Comparison of ENCODE assay signal across 8 cellular contexts in the genomic region with DNA sequence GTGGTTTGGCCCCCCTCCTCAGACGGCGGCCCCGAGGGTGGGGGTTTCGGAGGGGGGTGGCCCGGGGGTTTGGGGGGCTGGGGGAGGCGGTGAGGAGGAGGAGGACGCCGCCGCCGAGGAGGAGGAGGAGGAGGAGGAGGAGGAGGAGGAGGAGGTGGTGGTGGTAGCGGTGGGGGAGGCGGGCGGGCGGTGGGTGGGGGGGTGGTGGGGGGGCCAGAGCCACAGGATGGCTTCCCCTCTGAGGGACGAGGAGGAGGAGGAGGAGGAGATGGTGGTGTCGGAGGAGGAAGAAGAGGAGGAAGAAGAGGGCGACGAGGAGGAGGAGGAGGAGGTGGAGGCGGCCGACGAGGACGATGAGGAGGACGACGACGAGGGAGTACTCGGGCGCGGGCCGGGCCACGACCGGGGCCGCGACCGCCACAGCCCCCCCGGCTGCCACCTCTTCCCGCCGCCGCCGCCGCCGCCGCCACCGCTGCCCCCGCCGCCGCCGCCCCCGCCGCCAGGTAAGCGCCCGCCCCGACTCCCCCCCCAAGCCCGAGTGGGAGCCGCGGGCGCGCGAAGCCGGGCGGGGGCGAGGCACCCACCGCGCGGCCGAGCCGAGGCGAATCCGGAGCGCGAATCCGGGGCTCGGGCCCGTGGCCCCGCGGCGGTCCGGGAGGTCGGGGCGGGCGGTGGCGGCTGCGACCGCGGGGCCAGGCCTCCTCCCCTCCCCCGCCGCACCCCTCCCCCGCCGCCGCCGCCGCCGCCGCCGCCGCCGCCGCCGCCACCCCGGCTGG. TPM values are rescaled to one million over a fixed set of nuclear protein-coding genes. Genes with fewer than 3 reads are reported as not detected.
DNase-seq lines count a peak whose midpoint lies in the region; TF ChIP-seq lines count a peak whose summit lies in the region.

No MANE protein-coding gene starts in this region.

- DNase-seq in EH (ENCODE audit: low read depth) = peak; percentile 21
- peak; percentile 18 for DNase-seq in activated T-helper 2 cell treated with anti-CD3 and anti-CD28 coated beads, Interferon-gamma antibody, Interleukin-2, Interleukin-4, amounts not matched to agents 10 μg/mL and 5 μg/mL and 100 μg/mL, durations not matched to agents 14 hours and 24 hours and 36 hours (ENCODE audit: low spot score)
- DNase-seq in left ventricle myocardium inferior = no peak
- DNase-seq in smooth muscle cell (lab: John Stamatoyannopoulos, UW; ENCODE audit: unreplicated experiment) = no peak
- no peak for DNase-seq in GM19240 (ENCODE audit: insufficient read length, low spot score)
- no peak for DNase-seq in GM19238 (ENCODE audit: insufficient read length, low spot score)
- no peak for DNase-seq in cortex of kidney (lab: John Stamatoyannopoulos, UW)

- peaks cover 22% of the 10 kb centered on the region for H3F3A ChIP-seq in Loucy (ENCODE audit: low read depth)
- peaks cover 17% of the 10 kb centered on the region for H3F3A ChIP-seq in smooth muscle cell (ENCODE audit: low read depth)

- no peaks in the 10 kb centered on the region for H3K27me3 Mint-ChIP-seq in activated T-helper 2 cell treated with anti-CD3 and anti-CD28 coated beads, Interferon-gamma antibody, Interleukin-2, Interleukin-4, amounts not matched to agents 10 μg/mL and 5 μg/mL and 100 μg/mL, durations not matched to agents 14 hours and 24 hours and 36 hours (ENCODE audit: low read depth)

- H3K4me1 ChIP-seq in Loucy (ENCODE audit: insufficient read depth, low read length, poor library complexity, severe bottlenecking) (peaks cover 62% of the 10 kb centered on the region), left ventricle myocardium inferior (peaks cover 67% of the 10 kb centered on the region), smooth muscle cell (ENCODE audit: low read depth) (peaks cover 48% of the 10 kb centered on the region)

- peaks cover 79% of the 10 kb centered on the region for H3K79me2 ChIP-seq in Loucy (ENCODE audit: insufficient read depth, low read length)
- peaks cover 11% of the 10 kb centered on the region for H3K79me2 ChIP-seq in smooth muscle cell (ENCODE audit: low read depth)

- H3K9me3 Mint-ChIP-seq in activated T-helper 2 cell treated with anti-CD3 and anti-CD28 coated beads, Interferon-gamma antibody, Interleukin-2, Interleukin-4, amounts not matched to agents 10 μg/mL and 5 μg/mL and 100 μg/mL, durations not matched to agents 14 hours and 24 hours and 36 hours = no peaks in the 10 kb centered on the region

- H2AFZ ChIP-seq in Loucy (ENCODE audit: low read length) = no peak overlapping the region
- no peak overlapping the region for H2AFZ ChIP-seq in smooth muscle cell (ENCODE audit: low read depth)

- H3K27ac ChIP-seq in left ventricle myocardium inferior (replicated peaks) = peak overlapping the region; percentile 98
- no peak overlapping the region for H3K27ac ChIP-seq in smooth muscle cell (ENCODE audit: low read depth)

- intact Hi-C loops in activated T-helper 2 cell treated with anti-CD3 and anti-CD28 coated beads, Interferon-gamma antibody, Interleukin-2, Interleukin-4, amounts not matched to agents 10 μg/mL and 5 μg/mL and 100 μg/mL, durations not matched to agents 14 hours and 24 hours and 36 hours (cut with micrococcal nuclease) = loop anchor here (10.0 kb wide), 1 partner anchor 240 kb away; the partner anchor contains the start of gene HES7
- intact Hi-C loops in left ventricle myocardium inferior (cut with micrococcal nuclease) = no loop called here

- no peaks in the 10 kb centered on the region for H3K9me3 ChIP-seq in Loucy (ENCODE audit: insufficient read depth, low read depth, low read length)
- H3K9me3 ChIP-seq in left ventricle myocardium inferior (replicated peaks) = no peaks in the 10 kb centered on the region
- no peaks in the 10 kb centered on the region for H3K9me3 ChIP-seq in smooth muscle cell (replicated peaks; ENCODE audit: low read depth)

- H3K9ac ChIP-seq in Loucy (ENCODE audit: low read depth, low read length, poor library complexity, severe bottlenecking) (peak overlapping the region; percentile 98), smooth muscle cell (ENCODE audit: low read depth) (peak overlapping the region; percentile 31)

- H3K4me2 ChIP-seq in Loucy (ENCODE audit: low read depth, low read length, poor library complexity, severe bottlenecking) (no peak overlapping the region), smooth muscle cell (peak overlapping the region; percentile 82)

- H4K20me1 ChIP-seq in Loucy (ENCODE audit: insufficient read depth, low read length, poor library complexity, severe bottlenecking) = peaks cover 21% of the 10 kb centered on the region
- H4K20me1 ChIP-seq in smooth muscle cell (ENCODE audit: low read depth) = no peaks in the 10 kb centered on the region

- H3K4me1 Mint-ChIP-seq in activated T-helper 2 cell treated with anti-CD3 and anti-CD28 coated beads, Interferon-gamma antibody, Interleukin-2, Interleukin-4, amounts not matched to agents 10 μg/mL and 5 μg/mL and 100 μg/mL, durations not matched to agents 14 hours and 24 hours and 36 hours (ENCODE audit: low read depth) = peaks cover 5% of the 10 kb centered on the region

- H3K9me2 ChIP-seq in Loucy (replicated peaks; ENCODE audit: low read depth, low read length) = no peaks in the 10 kb centered on the region

- peak overlapping the region; percentile 73 for H3K4me3 Mint-ChIP-seq in activated T-helper 2 cell treated with anti-CD3 and anti-CD28 coated beads, Interferon-gamma antibody, Interleukin-2, Interleukin-4, amounts not matched to agents 10 μg/mL and 5 μg/mL and 100 μg/mL, durations not matched to agents 14 hours and 24 hours and 36 hours (ENCODE audit: low read depth)

- no peaks in the 10 kb centered on the region for H3K27me3 ChIP-seq in Loucy (ENCODE audit: insufficient read depth, low read length, poor library complexity, severe bottlenecking)
- no peaks in the 10 kb centered on the region for H3K27me3 ChIP-seq in left ventricle myocardium inferior (ENCODE audit: low read depth)
- no peaks in the 10 kb centered on the region for H3K27me3 ChIP-seq in smooth muscle cell (ENCODE audit: low read depth)

- H3K36me3 Mint-ChIP-seq in activated T-helper 2 cell treated with anti-CD3 and anti-CD28 coated beads, Interferon-gamma antibody, Interleukin-2, Interleukin-4, amounts not matched to agents 10 μg/mL and 5 μg/mL and 100 μg/mL, durations not matched to agents 14 hours and 24 hours and 36 hours (ENCODE audit: low read depth) = peaks cover 15% of the 10 kb centered on the region

- TF ChIP-seq CTCF in Loucy (conservative IDR thresholded peaks at IDR 0.05; ENCODE audit: low read length) (no peak), left ventricle myocardium inferior (IDR thresholded peaks at IDR 0.05; ENCODE audit: borderline replicate concordance) (no peak), smooth muscle cell (IDR thresholded peaks at IDR 0.05; ENCODE audit: borderline replicate concordance, insufficient read depth, poor library complexity, severe bottlenecking) (no peak)

- H3K4me3 ChIP-seq in Loucy (ENCODE audit: low read length, poor library complexity, severe bottlenecking) (peak overlapping the region; percentile 89), left ventricle myocardium inferior (peak overlapping the region; percentile 88), smooth muscle cell (peak overlapping the region; percentile 87)

- no CpG with 5 or more reads among the region's 99 CpGs for WGBS in smooth muscle cell (ENCODE audit: low lambda C conversion rate)

- H3K36me3 ChIP-seq in Loucy (ENCODE audit: insufficient read depth, low read length) (peaks cover 5% of the 10 kb centered on the region; the same call in 1 of the 2 replicates), left ventricle myocardium inferior (peaks cover 12% of the 10 kb centered on the region), smooth muscle cell (ENCODE audit: low read depth) (no peaks in the 10 kb centered on the region)

- H3K27ac Mint-ChIP-seq in activated T-helper 2 cell treated with anti-CD3 and anti-CD28 coated beads, Interferon-gamma antibody, Interleukin-2, Interleukin-4, amounts not matched to agents 10 μg/mL and 5 μg/mL and 100 μg/mL, durations not matched to agents 14 hours and 24 hours and 36 hours = peak overlapping the region; percentile 79

RNA-seq across cellular contexts. Expression of gene CHD3, which starts 3.8 kb away (rescaled TPM):
- total RNA-seq in activated T-helper 2 cell treated with anti-CD3 and anti-CD28 coated beads, Interferon-gamma antibody, Interleukin-2, Interleukin-4, amounts not matched to agents 10 μg/mL and 5 μg/mL and 100 μg/mL, durations not matched to agents 14 hours and 24 hours and 36 hours = 158 and 164 TPM in 2 replicates
- 15.6 TPM for total RNA-seq in left ventricle myocardium inferior
- 28.5 and 34.9 TPM in 2 replicates for total RNA-seq in smooth muscle cell
- 16.3 and 23.5 TPM in 2 replicates for polyA plus RNA-seq in smooth muscle cell

RNA-seq across cellular contexts. Expression of gene CYB5D1, which starts 27.0 kb away (rescaled TPM):
- 8.8 and 10.5 TPM in 2 replicates for total RNA-seq in activated T-helper 2 cell treated with anti-CD3 and anti-CD28 coated beads, Interferon-gamma antibody, Interleukin-2, Interleukin-4, amounts not matched to agents 10 μg/mL and 5 μg/mL and 100 μg/mL, durations not matched to agents 14 hours and 24 hours and 36 hours
- total RNA-seq in left ventricle myocardium inferior (17.8 TPM), smooth muscle cell (8.6 and 9.3 TPM in 2 replicates)
- 6.6 and 7.9 TPM in 2 replicates for polyA plus RNA-seq in smooth muscle cell

RNA-seq across cellular contexts. Expression of gene NAA38, which starts 27.4 kb away (rescaled TPM):
- 52.6 and 53.0 TPM in 2 replicates for total RNA-seq in activated T-helper 2 cell treated with anti-CD3 and anti-CD28 coated beads, Interferon-gamma antibody, Interleukin-2, Interleukin-4, amounts not matched to agents 10 μg/mL and 5 μg/mL and 100 μg/mL, durations not matched to agents 14 hours and 24 hours and 36 hours
- total RNA-seq in left ventricle myocardium inferior (89.8 TPM), smooth muscle cell (30.6 and 76.4 TPM in 2 replicates)
- 86.1 and 99.4 TPM in 2 replicates for polyA plus RNA-seq in smooth muscle cell

RNA-seq across cellular contexts. Expression of gene TMEM88, which starts 29.9 kb away (rescaled TPM):
- 4.1 and 6.1 TPM in 2 replicates for total RNA-seq in activated T-helper 2 cell treated with anti-CD3 and anti-CD28 coated beads, Interferon-gamma antibody, Interleukin-2, Interleukin-4, amounts not matched to agents 10 μg/mL and 5 μg/mL and 100 μg/mL, durations not matched to agents 14 hours and 24 hours and 36 hours
- total RNA-seq in left ventricle myocardium inferior = 26.4 TPM
- 5.1 and 8.6 TPM in 2 replicates for total RNA-seq in smooth muscle cell
- 12.7 and 16.1 TPM in 2 replicates for polyA plus RNA-seq in smooth muscle cell

RNA-seq across cellular contexts. Expression of gene RNF227, which starts 31.3 kb away (rescaled TPM):
- 4.8 and 5.0 TPM in 2 replicates for total RNA-seq in activated T-helper 2 cell treated with anti-CD3 and anti-CD28 coated beads, Interferon-gamma antibody, Interleukin-2, Interleukin-4, amounts not matched to agents 10 μg/mL and 5 μg/mL and 100 μg/mL, durations not matched to agents 14 hours and 24 hours and 36 hours
- 1.0 TPM for total RNA-seq in left ventricle myocardium inferior
- total RNA-seq in smooth muscle cell = 3.4 and 5.4 TPM in 2 replicates
- 3.5 and 5.1 TPM in 2 replicates for polyA plus RNA-seq in smooth muscle cell

Comparison
In these comparisons a context has a peak if more than half of its experiments do, and no peak if none do; other contexts are left out.
1. DNase-seq: peak in EH (single experiment) and activated T-helper 2 cell treated with anti-CD3 and anti-CD28 coated beads, Interferon-gamma antibody, Interleukin-2, Interleukin-4, amounts not matched to agents 10 μg/mL and 5 μg/mL and 100 μg/mL, durations not matched to agents 14 hours and 24 hours and 36 hours (single experiment); none in left ventricle myocardium inferior (single experiment), smooth muscle cell (single experiment), GM19240 (single experiment), GM19238 (single experiment) and cortex of kidney (single experiment).
2. Peak in every context shown above with its lines, with median percentiles within 50 percentile points of each other: H3K4me3 ChIP-seq.